8 cellular contexts compared by ENCODE assay signal in the genomic region with DNA sequence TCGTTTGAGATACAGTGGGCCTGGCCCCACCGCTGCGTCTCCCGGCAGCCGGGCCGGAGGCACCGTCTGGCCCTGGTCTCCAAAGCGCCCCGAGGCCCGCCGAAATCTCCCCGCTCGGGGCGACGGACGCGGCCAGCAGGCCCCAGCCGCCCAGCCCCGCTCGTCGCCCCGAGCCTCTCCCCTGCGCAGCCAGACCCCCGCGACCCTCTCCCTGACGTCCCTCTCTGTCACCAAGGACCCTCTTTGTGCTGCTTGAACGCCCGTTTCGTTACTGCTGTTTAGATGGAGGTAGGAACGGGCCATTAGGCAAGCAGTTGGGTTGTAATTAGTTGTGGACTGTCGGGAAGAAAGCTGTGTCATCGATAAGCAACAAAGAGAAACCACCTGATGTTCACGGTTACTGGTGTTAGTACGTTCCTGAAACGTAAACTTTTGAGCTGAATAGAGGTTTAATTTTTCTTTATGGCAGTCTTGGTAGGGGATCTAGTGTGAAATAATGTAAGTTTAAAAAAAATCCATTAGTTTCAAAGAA. TPM values are rescaled to one million over a fixed set of nuclear protein-coding genes. Genes with fewer than 3 reads are reported as not detected.
DNase-seq lines count a peak whose midpoint lies in the region; ATAC-seq, FAIRE-seq and TF ChIP-seq lines count a peak whose summit lies in the region.

No MANE protein-coding gene starts in this region.

- H4K20me1 ChIP-seq in MM.1S (ENCODE audit: insufficient read depth, low read length) (peaks cover 22% of the 10 kb centered on the region; the same call in 1 of the 2 replicates), HepG2 (ENCODE audit: insufficient read depth, low read length) (peaks cover 43% of the 10 kb centered on the region)

- no TSS peak for BruUV-seq in HepG2 (replicated peaks; lab: Mats Ljungman, UMichigan)

- CTCF ChIA-PET in HEK293 (lab: Yijun Ruan, JAX) (interaction anchor here (1.5 kb wide), 1 partner anchor 55 kb away, joined by 10 read pairs; no protein-coding TSS in a partner anchor), HepG2 (lab: Yijun Ruan, JAX; ENCODE audit: low intra/inter-chr PET ratio, low total read pairs) (no interaction called here)

- H3K9ac ChIP-seq in MM.1S (ENCODE audit: low read length) (peak overlapping the region; percentile 99), HepG2 (ENCODE audit: insufficient read depth, low read depth, low read length) (peak overlapping the region; percentile 99)

- DNase-seq in activated CD8-positive, alpha-beta memory T cell treated with anti-CD3 and anti-CD28 coated beads for 48 hours (ENCODE audit: low read depth in 2 of 3, low spot score in 2 of 3) = peak in 2 of 3 experiments; percentile 11 to 26
- no peak for DNase-seq in activated CD8-positive, alpha-beta memory T cell treated with anti-CD3 and anti-CD28 coated beads for 24 hours
- DNase-seq in MM.1S (peak; percentile 69), T-helper 9 cell (peak; percentile 21), coronary artery (ENCODE audit: low spot score) (peak; percentile 74), HepG2 (ENCODE audit: low spot score) (peak; percentile 65)
- peak; percentile 3 to 26 for DNase-seq in stimulated activated CD8-positive, alpha-beta memory T cell treated with anti-CD3 and anti-CD28 coated beads, Interleukin-7, amount 100 ng/mL, for 48 hours (ENCODE audit: extremely low read depth in 1 of 2, low read depth in 1 of 2)

- H3K9me3 ChIP-seq in HEK293 (ENCODE audit: control insufficient read depth, insufficient read depth, low read depth, low read length) (no peaks in the 10 kb centered on the region), MM.1S (replicated peaks; ENCODE audit: insufficient read depth, low read length) (no peaks in the 10 kb centered on the region), HepG2 (ENCODE audit: low read length) (no peaks in the 10 kb centered on the region)

- H3F3A ChIP-seq in MM.1S (ENCODE audit: insufficient read depth, low read length) = peaks cover 18% of the 10 kb centered on the region

- no peaks in the 10 kb centered on the region for H3K9me2 ChIP-seq in MM.1S (replicated peaks; ENCODE audit: insufficient read depth, low read length)

- H3K4me1 ChIP-seq in HEK293 (ENCODE audit: control insufficient read depth, insufficient read depth, low read length) = peaks cover 8% of the 10 kb centered on the region; the same call in 1 of the 2 replicates
- peaks cover 14% of the 10 kb centered on the region; the same call in 1 of the 2 replicates for H3K4me1 ChIP-seq in MM.1S (ENCODE audit: low read length)
- H3K4me1 ChIP-seq in HepG2 (ENCODE audit: insufficient read depth, low read length) = peaks cover 28% of the 10 kb centered on the region

- H2AFZ ChIP-seq in MM.1S (ENCODE audit: low read length) = peak overlapping the region; percentile 50
- H2AFZ ChIP-seq in HepG2 (ENCODE audit: low read length) = no peak overlapping the region

- intact Hi-C loops in HepG2 (cut with micrococcal nuclease; ENCODE audit: unreplicated experiment) = no loop called here

- TF ChIP-seq EP300 in HepG2 (IDR thresholded peaks at IDR 0.05; ENCODE audit: low read depth in 2 of 2, low read length in 2 of 2) (no peak), HepG2 (CRISPR knock-in tag; IDR thresholded peaks at IDR 0.05; ENCODE audit: borderline replicate concordance) (no peak)

- POLR2A ChIA-PET in HEK293 (lab: Yijun Ruan, JAX) = interaction anchor here (0.5 kb wide), 1 partner anchor 18 kb away, joined by 3 read pairs; no protein-coding TSS in a partner anchor
- POLR2A ChIA-PET in HepG2 (lab: Yijun Ruan, JAX) = interaction anchor here (0.7 to 1.1 kb wide), 2 partner anchors 14 to 211 kb away, joined by 3 read pairs; a partner anchor contains a TSS

- 2% methylated on average over 20 of the region's 35 CpGs for WGBS in HepG2 (ENCODE audit: low lambda C conversion rate)

- H3K27ac ChIP-seq in HEK293 (ENCODE audit: extremely low read depth, low read depth, low read length) (peak overlapping the region; percentile 83), MM.1S (ENCODE audit: low read length) (peak overlapping the region; percentile 98), coronary artery (peak overlapping the region; percentile 99 to 100), HepG2 (ENCODE audit: extremely low read length, insufficient read depth, low read length) (peak overlapping the region; percentile 93)

- in situ Hi-C loops in HepG2 (cut with HindIII; ENCODE audit: extremely low pct_ligation_motif_present, low pct_unique_long_range_greater_than_20kb) = no loop called here

- TF ChIP-seq CTCF in HEK293 (tag by site-specific recombination; IDR thresholded peaks at IDR 0.05) = no peak; the same call in 1 of the 2 replicates
- no peak for TF ChIP-seq CTCF in MM.1S (IDR thresholded peaks at IDR 0.05; ENCODE audit: low read length)
- TF ChIP-seq CTCF in coronary artery (IDR thresholded peaks at IDR 0.05) = no peak
- TF ChIP-seq CTCF in HepG2 (CRISPR knock-in tag; IDR thresholded peaks at IDR 0.05) = no peak

- peak; percentile 79 for FAIRE-seq in HepG2 (lab: Jason Lieb, UNC)

- H3K36me3 ChIP-seq in HEK293 (ENCODE audit: control insufficient read depth in 2 of 2, insufficient read depth in 1 of 2, low read length in 2 of 2) = peaks cover 9 to 24% of the 10 kb centered on the region in 2 experiments; a peak in 2 of 3 replicates
- peaks cover 9% of the 10 kb centered on the region; the same call in 1 of the 2 replicates for H3K36me3 ChIP-seq in MM.1S (replicated peaks; ENCODE audit: insufficient read depth, low read length)
- peaks cover 0 to 23% of the 10 kb centered on the region in 2 experiments; a peak in 4 of 5 replicates for H3K36me3 ChIP-seq in HepG2 (replicated peaks in 1 of 2; ENCODE audit: control insufficient read depth in 1 of 2, insufficient read depth in 2 of 2, low read length in 2 of 2)

- H3K4me2 ChIP-seq in MM.1S (ENCODE audit: low read depth, low read length) (peak overlapping the region; percentile 87), HepG2 (ENCODE audit: low read depth, low read length) (peak overlapping the region; percentile 83)

- peak; percentile 60 for ATAC-seq in HepG2

- H3K79me2 ChIP-seq in MM.1S (ENCODE audit: low read length) (peaks cover 56% of the 10 kb centered on the region), HepG2 (ENCODE audit: insufficient read depth, low read length) (peaks cover 51% of the 10 kb centered on the region)

- TF ChIP-seq RAD21 in HepG2 (CRISPR knock-in tag; IDR thresholded peaks at IDR 0.05) = no peak

- peak overlapping the region; percentile 67 for H3K4me3 ChIP-seq in HEK293 (ENCODE audit: low read depth, low read length)
- peak overlapping the region; percentile 94 for H3K4me3 ChIP-seq in MM.1S (ENCODE audit: low read length)
- peak overlapping the region; percentile 96 for H3K4me3 ChIP-seq in coronary artery
- H3K4me3 ChIP-seq in HepG2 (replicated peaks in 1 of 3; ENCODE audit: insufficient read depth in 1 of 3, low read depth in 2 of 3, low read length in 3 of 3) = peak overlapping the region; percentile 85 to 98 (median 95)

- TF ChIP-seq POLR2A in HepG2 (IDR thresholded peaks at IDR 0.05; ENCODE audit: insufficient read depth in 1 of 2, low read depth in 2 of 2, low read length in 2 of 2) = peak in 1 of 2 experiments; percentile 64; a peak in 2 of 4 replicates

- H3K27me3 ChIP-seq in MM.1S (replicated peaks; ENCODE audit: insufficient read depth, low read length) (no peaks in the 10 kb centered on the region), HepG2 (ENCODE audit: control insufficient read depth in 1 of 2, insufficient read depth in 2 of 2, low read length in 2 of 2) (no peaks in the 10 kb centered on the region; a peak in 1 of 5 replicates)

TF ChIP-seq in HEK293, 187 proteins besides CTCF, POLR2A, EP300 and RAD21 (continues in another document):
- TF ChIP-seq ZBTB17 (tag by site-specific recombination; IDR thresholded peaks at IDR 0.05) (peak; percentile 67), ZNF341 (tag by site-specific recombination; IDR thresholded peaks at IDR 0.05; ENCODE audit: low read depth) (0 out of 2 replicates have a peak, but pooled peaks have one; percentile 1), ZNF529 (tag by site-specific recombination; IDR thresholded peaks at IDR 0.05; ENCODE audit: insufficient replicate concordance) (no peak), PRDM1 (tag by site-specific recombination; IDR thresholded peaks at IDR 0.05) (no peak)

TF ChIP-seq in HepG2, 621 proteins besides CTCF, POLR2A, EP300 and RAD21 (continues in another document):
- TF ChIP-seq FOXK2 (IDR thresholded peaks at IDR 0.05) (peak; percentile 36), ZNF501 (CRISPR knock-in tag; IDR thresholded peaks at IDR 0.05) (0 out of 2 replicates have a peak, but pooled peaks have one; percentile 78), RFX5 (IDR thresholded peaks at IDR 0.05; ENCODE audit: low read depth, low read length) (no peak), ZNF619 (CRISPR knock-in tag; IDR thresholded peaks at IDR 0.05) (no peak), MAFG (CRISPR knock-in tag; IDR thresholded peaks at IDR 0.05) (peak; percentile 69; the same call in 1 of the 2 replicates), CEBPB (IDR thresholded peaks at IDR 0.05; ENCODE audit: borderline replicate concordance, low read depth, low read length) (0 out of 2 replicates have a peak, but pooled peaks have one; percentile 12), SNAI1 (CRISPR knock-in tag; IDR thresholded peaks at IDR 0.05; ENCODE audit: borderline replicate concordance) (peak; percentile 64; the same call in 1 of the 2 replicates)

RNA-seq across cellular contexts. Expression of a gene that starts 0.7 kb away (rescaled TPM):
- 74.2 and 75.1 TPM in 2 replicates for total RNA-seq in HepG2 (2016; rRNA removed; fragmentation: Illumina TruSeq; extraction: Trizol)
- 40.4 and 45.3 TPM in 2 replicates for total RNA-seq in HepG2 (2016; cell fraction: cytosol; rRNA removed; fragmentation: Illumina TruSeq; extraction: Trizol; ENCODE audit: low read depth)
- 70.5 and 71.1 TPM in 2 replicates for total RNA-seq in HepG2 (2016; cell fraction: insoluble cytoplasmic fraction; rRNA removed; fragmentation: Illumina TruSeq; extraction: Trizol)
- 29.8 and 34.0 TPM in 2 replicates for total RNA-seq in HepG2 (2016; cell fraction: membrane; rRNA removed; fragmentation: Illumina TruSeq; extraction: Trizol)
- 141 and 154 TPM in 2 replicates for total RNA-seq in HepG2 (2016; cell fraction: nucleus; rRNA removed; fragmentation: Illumina TruSeq; extraction: Trizol)
- polyA plus RNA-seq in HepG2 (2011; rRNA removed) = 85.3 and 104 TPM in 2 replicates
- 22.4 and 39.6 TPM in 2 replicates for polyA plus RNA-seq in HepG2 (2011; cell fraction: cytosol; rRNA removed)
- 94.4 and 115 TPM in 2 replicates for polyA plus RNA-seq in HepG2 (2011; cell fraction: nucleus; rRNA removed)
- polyA plus RNA-seq in HepG2 (2012) = 80.1 and 83.5 TPM in 2 replicates
- 3.6 and 4.1 TPM in 2 replicates for polyA plus RNA-seq in HepG2 (2016; cell fraction: cytosol; fragmentation: Illumina TruSeq; extraction: Trizol; ENCODE audit: low read depth)
- polyA plus RNA-seq in HepG2 (2016; cell fraction: insoluble cytoplasmic fraction; fragmentation: Illumina TruSeq; extraction: Trizol; ENCODE audit: low read depth) = 91.1 and 96.1 TPM in 2 replicates
- 11.3 and 13.5 TPM in 2 replicates for polyA plus RNA-seq in HepG2 (2016; cell fraction: membrane; fragmentation: Illumina TruSeq; extraction: Trizol; ENCODE audit: low read depth)
- polyA plus RNA-seq in HepG2 (2016; cell fraction: nucleus; fragmentation: Illumina TruSeq; extraction: Trizol; ENCODE audit: insufficient read depth, low read depth) = 269 and 273 TPM in 2 replicates
- polyA minus RNA-seq in HepG2 (2011; rRNA and poly(A)+ RNA removed; ENCODE audit: low replicate concordance) = 22.1 and 48.2 TPM in 2 replicates
- 52.9 and 56.1 TPM in 2 replicates for polyA minus RNA-seq in HepG2 (2011; cell fraction: cytosol; rRNA and poly(A)+ RNA removed)
- 189 and 224 TPM in 2 replicates for polyA minus RNA-seq in HepG2 (2011; cell fraction: nucleus; rRNA and poly(A)+ RNA removed)
